Comparison of ENCODE assay signal across 9 cellular contexts in the genomic region with DNA sequence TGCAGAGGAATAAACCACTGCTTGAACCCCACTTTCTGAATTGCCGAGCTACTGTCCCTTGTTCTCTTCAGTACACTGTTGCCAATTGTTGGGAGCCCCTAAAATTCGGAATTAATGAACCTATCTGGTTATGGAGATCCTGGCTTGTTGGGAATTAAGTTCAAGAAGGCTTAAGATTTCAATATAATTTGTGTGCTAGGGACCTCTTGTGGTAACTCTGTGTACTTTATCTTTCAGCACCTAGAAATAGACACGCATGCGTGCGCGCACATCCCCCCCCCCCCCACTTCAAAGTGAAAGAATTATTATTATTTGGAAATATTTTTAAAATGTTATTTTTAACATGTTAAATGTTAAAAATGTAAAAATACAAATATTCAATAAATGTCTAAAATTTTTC. TPM values are rescaled to one million over a fixed set of nuclear protein-coding genes. Genes with fewer than 3 reads are reported as not detected.
DNase-seq lines count a peak whose midpoint lies in the region; ATAC-seq and TF ChIP-seq lines count a peak whose summit lies in the region.
"Had no signal": no experiment of that assay in that cellular context is flagged by ENCODE, and none has a peak within 500 bp of the region (broad histone marks: within the 10 kb centered on the region; RNA-seq: fewer than 3 reads in every experiment).

No MANE protein-coding gene starts in this region.

- peak; percentile 74 for TF ChIP-seq RAD21 in Ishikawa (IDR thresholded peaks at IDR 0.05; ENCODE audit: low read depth)

- H2AFZ ChIP-seq in fibroblast of lung (ENCODE audit: low read length) = no peak overlapping the region

- peaks cover 8% of the 10 kb centered on the region for H3K4me1 Mint-ChIP-seq in osteocyte (ENCODE audit: unreplicated experiment)
- no peaks in the 10 kb centered on the region for H3K4me1 Mint-ChIP-seq in activated naive CD4-positive, alpha-beta T cell treated with anti-CD3 and anti-CD28 coated beads for 36 hours (ENCODE audit: low read depth)
- H3K4me1 Mint-ChIP-seq: naive B cell had no signal

- TF ChIP-seq EP300 in Ishikawa (IDR thresholded peaks at IDR 0.05; ENCODE audit: borderline replicate concordance) = no peak

- DNase-seq in DMS53 treated with DMSO at 0.1 percent for 48 hours (lab: John Stamatoyannopoulos, UW; ENCODE audit: unreplicated experiment) (peak; percentile 30), SK-N-DZ (ENCODE audit: low spot score) (peak; percentile 59), fibroblast of lung (ENCODE audit: low read depth in 2 of 2) (peak; percentile 58 to 80), osteocyte (ENCODE audit: extremely low spot score, unreplicated experiment) (no peak)
- DNase-seq in activated naive CD4-positive, alpha-beta T cell treated with anti-CD3 and anti-CD28 coated beads for 36 hours = no peak
- DNase-seq: naive B cell had no signal

- H3K27ac ChIP-seq in fibroblast of lung (ENCODE audit: insufficient read depth, low read length) = no peak overlapping the region

- H3K4me2 ChIP-seq in fibroblast of lung (ENCODE audit: extremely low read depth, insufficient read depth, low read length) = no peak overlapping the region

- no peaks in the 10 kb centered on the region for H3K9me3 ChIP-seq in fibroblast of lung (ENCODE audit: control insufficient read depth, insufficient read depth, low read depth, low read length)

- H3K9me3 Mint-ChIP-seq in osteocyte (ENCODE audit: unreplicated experiment) = peaks cover 7% of the 10 kb centered on the region
- no peaks in the 10 kb centered on the region for H3K9me3 Mint-ChIP-seq in activated naive CD4-positive, alpha-beta T cell treated with anti-CD3 and anti-CD28 coated beads for 36 hours

- peak; percentile 57 for TF ChIP-seq CTCF in fibroblast of lung (conservative IDR thresholded peaks at IDR 0.05 in 1 of 2, IDR thresholded peaks at IDR 0.05 in 1 of 2; ENCODE audit: low read depth in 1 of 2, low read length in 2 of 2)
- TF ChIP-seq CTCF in osteocyte (IDR thresholded peaks at IDR 0.05) = peak; percentile 67

- intact Hi-C loops in activated naive CD4-positive, alpha-beta T cell treated with anti-CD3 and anti-CD28 coated beads for 36 hours (cut with micrococcal nuclease) = loop anchor here (1.0 to 5.0 kb wide), 4 partner anchors 152 to 1017 kb away; a partner anchor contains a TSS

- H3K4me3 Mint-ChIP-seq in osteocyte (ENCODE audit: unreplicated experiment) = no peak overlapping the region
- H3K4me3 Mint-ChIP-seq in activated naive CD4-positive, alpha-beta T cell treated with anti-CD3 and anti-CD28 coated beads for 36 hours = no peak overlapping the region
- H3K4me3 Mint-ChIP-seq: naive B cell had no signal

- H3K79me2 ChIP-seq in fibroblast of lung (ENCODE audit: control insufficient read depth, insufficient read depth, low read length) = no peaks in the 10 kb centered on the region

- no peaks in the 10 kb centered on the region for H3K36me3 Mint-ChIP-seq in osteocyte (ENCODE audit: unreplicated experiment)
- no peaks in the 10 kb centered on the region for H3K36me3 Mint-ChIP-seq in activated naive CD4-positive, alpha-beta T cell treated with anti-CD3 and anti-CD28 coated beads for 36 hours (ENCODE audit: low read depth)
- H3K36me3 Mint-ChIP-seq: naive B cell had no signal

- ATAC-seq in HG02840 (IDR thresholded peaks at IDR 0.05; ENCODE audit: low FRiP score, unreplicated experiment) (no peak), GM21528 (IDR thresholded peaks at IDR 0.05; ENCODE audit: low FRiP score, unreplicated experiment) (no peak)

- H3K36me3 ChIP-seq in fibroblast of lung (ENCODE audit: control insufficient read depth, insufficient read depth, low read length) = no peaks in the 10 kb centered on the region

- H3K27me3 ChIP-seq in fibroblast of lung (ENCODE audit: control insufficient read depth, insufficient read depth, low read length) = no peaks in the 10 kb centered on the region

- CTCF ChIA-PET in activated naive CD4-positive, alpha-beta T cell treated with anti-CD3 and anti-CD28 coated beads for 36 hours (lab: Charles Lee) = interaction anchor here (0.7 to 1.3 kb wide), 9 partner anchors 11 to 1016 kb away, joined by 3 to 9 read pairs (median 3); no protein-coding TSS in a partner anchor

- no peaks in the 10 kb centered on the region for H4K20me1 ChIP-seq in fibroblast of lung (ENCODE audit: control insufficient read depth, extremely low read depth, insufficient read depth, low read length)

- H3K4me1 ChIP-seq in fibroblast of lung (ENCODE audit: control insufficient read depth, extremely low read depth, insufficient read depth, low read length) = no peaks in the 10 kb centered on the region

- no peak overlapping the region for H3K27ac Mint-ChIP-seq in osteocyte (ENCODE audit: unreplicated experiment)
- H3K27ac Mint-ChIP-seq in activated naive CD4-positive, alpha-beta T cell treated with anti-CD3 and anti-CD28 coated beads for 36 hours = no peak overlapping the region
- H3K27ac Mint-ChIP-seq: naive B cell had no signal

- H3K4me3 ChIP-seq in fibroblast of lung (replicated peaks in 1 of 4; ENCODE audit: control extremely low read depth in 1 of 4, insufficient read depth in 1 of 4, low read depth in 3 of 4, low read length in 4 of 4) = no peak overlapping the region

- no peaks in the 10 kb centered on the region for H3K27me3 Mint-ChIP-seq in osteocyte (ENCODE audit: unreplicated experiment)
- peaks cover 2% of the 10 kb centered on the region for H3K27me3 Mint-ChIP-seq in activated naive CD4-positive, alpha-beta T cell treated with anti-CD3 and anti-CD28 coated beads for 36 hours (ENCODE audit: low read depth)

- no peak overlapping the region for H3K9ac ChIP-seq in fibroblast of lung (ENCODE audit: insufficient read depth, low read length)

TF ChIP-seq in Ishikawa, 13 proteins besides CTCF, POLR2A, EP300 and RAD21:
- no peak for TF ChIP-seq CREB1 (IDR thresholded peaks at IDR 0.05; ENCODE audit: low read depth)
- TF ChIP-seq ZBTB7A (IDR thresholded peaks at IDR 0.05; ENCODE audit: low read depth) = no peak
- TF ChIP-seq CEBPB (IDR thresholded peaks at IDR 0.05) = no peak
- TF ChIP-seq, protein P1, sequence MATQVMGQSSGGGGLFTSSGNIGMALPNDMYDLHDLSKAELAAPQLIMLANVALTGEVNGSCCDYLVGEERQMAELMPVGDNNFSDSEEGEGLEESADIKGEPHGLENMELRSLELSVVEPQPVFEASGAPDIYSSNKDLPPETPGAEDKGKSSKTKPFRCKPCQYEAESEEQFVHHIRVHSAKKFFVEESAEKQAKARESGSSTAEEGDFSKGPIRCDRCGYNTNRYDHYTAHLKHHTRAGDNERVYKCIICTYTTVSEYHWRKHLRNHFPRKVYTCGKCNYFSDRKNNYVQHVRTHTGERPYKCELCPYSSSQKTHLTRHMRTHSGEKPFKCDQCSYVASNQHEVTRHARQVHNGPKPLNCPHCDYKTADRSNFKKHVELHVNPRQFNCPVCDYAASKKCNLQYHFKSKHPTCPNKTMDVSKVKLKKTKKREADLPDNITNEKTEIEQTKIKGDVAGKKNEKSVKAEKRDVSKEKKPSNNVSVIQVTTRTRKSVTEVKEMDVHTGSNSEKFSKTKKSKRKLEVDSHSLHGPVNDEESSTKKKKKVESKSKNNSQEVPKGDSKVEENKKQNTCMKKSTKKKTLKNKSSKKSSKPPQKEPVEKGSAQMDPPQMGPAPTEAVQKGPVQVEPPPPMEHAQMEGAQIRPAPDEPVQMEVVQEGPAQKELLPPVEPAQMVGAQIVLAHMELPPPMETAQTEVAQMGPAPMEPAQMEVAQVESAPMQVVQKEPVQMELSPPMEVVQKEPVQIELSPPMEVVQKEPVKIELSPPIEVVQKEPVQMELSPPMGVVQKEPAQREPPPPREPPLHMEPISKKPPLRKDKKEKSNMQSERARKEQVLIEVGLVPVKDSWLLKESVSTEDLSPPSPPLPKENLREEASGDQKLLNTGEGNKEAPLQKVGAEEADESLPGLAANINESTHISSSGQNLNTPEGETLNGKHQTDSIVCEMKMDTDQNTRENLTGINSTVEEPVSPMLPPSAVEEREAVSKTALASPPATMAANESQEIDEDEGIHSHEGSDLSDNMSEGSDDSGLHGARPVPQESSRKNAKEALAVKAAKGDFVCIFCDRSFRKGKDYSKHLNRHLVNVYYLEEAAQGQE (IDR thresholded peaks at IDR 0.05; ENCODE audit: low read depth) = no peak
- no peak for TF ChIP-seq EGR1 (IDR thresholded peaks at IDR 0.05)
- TF ChIP-seq TCF12 (IDR thresholded peaks at IDR 0.05; ENCODE audit: low read depth) = no peak
- TF ChIP-seq YY1 (IDR thresholded peaks at IDR 0.05; ENCODE audit: low read depth) = no peak
- TF ChIP-seq TAF1 (IDR thresholded peaks at IDR 0.05; ENCODE audit: low read depth) = no peak
- TF ChIP-seq, protein P2, sequence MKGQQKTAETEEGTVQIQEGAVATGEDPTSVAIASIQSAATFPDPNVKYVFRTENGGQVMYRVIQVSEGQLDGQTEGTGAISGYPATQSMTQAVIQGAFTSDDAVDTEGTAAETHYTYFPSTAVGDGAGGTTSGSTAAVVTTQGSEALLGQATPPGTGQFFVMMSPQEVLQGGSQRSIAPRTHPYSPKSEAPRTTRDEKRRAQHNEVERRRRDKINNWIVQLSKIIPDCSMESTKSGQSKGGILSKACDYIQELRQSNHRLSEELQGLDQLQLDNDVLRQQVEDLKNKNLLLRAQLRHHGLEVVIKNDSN (IDR thresholded peaks at IDR 0.05) = no peak
- no peak for TF ChIP-seq FOXM1 (IDR thresholded peaks at IDR 0.05; ENCODE audit: borderline replicate concordance, low read depth)

RNA-seq across cellular contexts. Expression of a gene that starts 53.3 kb away (rescaled TPM):
- polyA plus RNA-seq in SK-N-DZ (2014; cell fraction: cytosol; rRNA removed) = 11.2 and 12.0 TPM in 2 replicates
- polyA plus RNA-seq in SK-N-DZ (2014; cell fraction: nucleus; rRNA removed) = 16.5 and 17.6 TPM in 2 replicates
- total RNA-seq in fibroblast of lung (0.51 and 1.2 TPM in 2 replicates), osteocyte (2.7 and 3.6 TPM in 2 replicates)
- polyA plus RNA-seq in fibroblast of lung = 0.61 and 0.88 TPM in 2 replicates
- polyA plus RNA-seq in fibroblast of lung (2012) = 0.23 and 0.50 TPM in 2 replicates
- 0.20 and 0.22 TPM in 2 replicates for polyA minus RNA-seq in fibroblast of lung (ENCODE audit: low replicate concordance)
- total RNA-seq in activated naive CD4-positive, alpha-beta T cell treated with anti-CD3 and anti-CD28 coated beads for 36 hours = 10 to 100 TPM in 1 of 2 experiments, 1 to 10 TPM in 1; 9.3 to 10.7 TPM

Comparison
In these comparisons a context has a peak if more than half of its experiments do, and no peak if none do; other contexts are left out.
1. DNase-seq: peak in DMS53 treated with DMSO at 0.1 percent for 48 hours (single experiment), SK-N-DZ (single experiment) and fibroblast of lung (2 of 2); none in osteocyte (single experiment) and activated naive CD4-positive, alpha-beta T cell treated with anti-CD3 and anti-CD28 coated beads for 36 hours (single experiment).